36 cellular contexts compared by ENCODE assay signal in genomic region chr12:56805282-56805855, GRCh38. TPM values are rescaled to one million over a fixed set of nuclear protein-coding genes. Genes with fewer than 3 reads are reported as not detected.
"Had no signal": no experiment of that assay in that cellular context is flagged by ENCODE, and none has a peak within 500 bp of the region (broad histone marks: within the 10 kb centered on the region; RNA-seq: fewer than 3 reads in every experiment).

No MANE protein-coding gene starts in this region.

- H3K4me1 Mint-ChIP-seq: activated CD4-positive, alpha-beta memory T cell treated with anti-CD3 and anti-CD28 coated beads, Interleukin-2, amount 10 ng/mL, durations not matched to agents 7 days and 5 days; activated CD4-positive, alpha-beta T cell treated with anti-CD3 and anti-CD28 coated beads for 36 hours; activated CD4-positive, alpha-beta T cell treated with anti-CD3 and anti-CD28 coated beads, Interleukin-2, amount 10 ng/mL, durations not matched to agents 7 days and 5 days; activated CD8-positive, alpha-beta memory T cell treated with anti-CD3 and anti-CD28 coated beads, Interleukin-2, amount 10 ng/mL, durations not matched to agents 7 days and 5 days; activated naive CD4-positive, alpha-beta T cell treated with anti-CD3 and anti-CD28 coated beads, Interleukin-2, amount 10 ng/mL, durations not matched to agents 7 days and 5 days; activated naive CD4-positive, alpha-beta T cell treated with anti-CD3 and anti-CD28 coated beads, Interleukin-2, amount 50 U/mL, for 24 hours; activated naive CD8-positive, alpha-beta T cell treated with anti-CD3 and anti-CD28 coated beads, Interleukin-2, amount 10 ng/mL, durations not matched to agents 7 days and 5 days; activated naive CD8-positive, alpha-beta T cell treated with anti-CD3 and anti-CD28 coated beads, Interleukin-2, amount 50 U/mL, for 24 hours; brain; central memory CD8-positive, alpha-beta T cell had no signal

- H3K4me3 Mint-ChIP-seq: activated CD4-positive, alpha-beta memory T cell treated with anti-CD3 and anti-CD28 coated beads, Interleukin-2, amount 10 ng/mL, durations not matched to agents 7 days and 5 days; activated CD4-positive, alpha-beta T cell treated with anti-CD3 and anti-CD28 coated beads for 36 hours; activated CD4-positive, alpha-beta T cell treated with anti-CD3 and anti-CD28 coated beads, Interleukin-2, amount 10 ng/mL, durations not matched to agents 7 days and 5 days; activated CD8-positive, alpha-beta memory T cell treated with anti-CD3 and anti-CD28 coated beads, Interleukin-2, amount 10 ng/mL, durations not matched to agents 7 days and 5 days; activated CD8-positive, alpha-beta T cell treated with anti-CD3 and anti-CD28 coated beads, Interleukin-2, amount 10 ng/mL, durations not matched to agents 7 days and 5 days; activated naive CD4-positive, alpha-beta T cell treated with anti-CD3 and anti-CD28 coated beads, Interleukin-2, amount 10 ng/mL, durations not matched to agents 7 days and 5 days; activated naive CD4-positive, alpha-beta T cell treated with anti-CD3 and anti-CD28 coated beads, Interleukin-2, amount 50 U/mL, for 24 hours; activated naive CD8-positive, alpha-beta T cell; activated naive CD8-positive, alpha-beta T cell treated with anti-CD3 and anti-CD28 coated beads, Interleukin-2, amount 10 ng/mL, durations not matched to agents 7 days and 5 days; activated naive CD8-positive, alpha-beta T cell treated with anti-CD3 and anti-CD28 coated beads, Interleukin-2, amount 50 U/mL, for 24 hours; activated T-cell treated with anti-CD3 and anti-CD28 coated beads, Interleukin-2, amount 50 U/mL, for 24 hours; brain; central memory CD8-positive, alpha-beta T cell; T-helper 1 cell treated with Interleukin-12 subunit alpha and Interleukin-12 subunit beta and Interleukin-4 antibody, amounts not matched to agents 30 μg/mL and 1 μg/mL, for 36 hours; T-helper 2 cell treated with Interferon-gamma antibody and Interleukin-4, amounts not matched to agents 5 μg/mL and 100 μg/mL, for 36 hours had no signal

- H3K27ac ChIP-seq: ascending aorta, cardiac muscle cell, VCaP had no signal

- H3K9me3 Mint-ChIP-seq: activated naive CD4-positive, alpha-beta T cell treated with anti-CD3 and anti-CD28 coated beads, Interleukin-2, amount 50 U/mL, for 24 hours had no signal

- ATAC-seq: activated CD4-positive, alpha-beta T cell treated with anti-CD3 and anti-CD28 coated beads for 36 hours; activated CD4-positive, CD25-positive, alpha-beta regulatory T cell treated with anti-CD3 and anti-CD28 coated beads, Interleukin-2, amount 50 U/mL, for 24 hours; activated CD8-positive, alpha-beta memory T cell treated with anti-CD3 and anti-CD28 coated beads, Interleukin-2, amount 10 ng/mL, durations not matched to agents 7 days and 5 days; activated CD8-positive, alpha-beta T cell treated with anti-CD3 and anti-CD28 coated beads, Interleukin-2, amount 10 ng/mL, durations not matched to agents 7 days and 5 days; activated naive CD8-positive, alpha-beta T cell treated with anti-CD3 and anti-CD28 coated beads, Interleukin-2, amount 50 U/mL, for 24 hours had no signal

- H3K27me3 ChIP-seq: ascending aorta, cardiac muscle cell had no signal

- H3K27me3 Mint-ChIP-seq: activated CD4-positive, alpha-beta memory T cell treated with anti-CD3 and anti-CD28 coated beads, Interleukin-2, amount 10 ng/mL, durations not matched to agents 7 days and 5 days; activated CD4-positive, alpha-beta T cell treated with anti-CD3 and anti-CD28 coated beads for 36 hours; activated CD4-positive, alpha-beta T cell treated with anti-CD3 and anti-CD28 coated beads, Interleukin-2, amount 10 ng/mL, durations not matched to agents 7 days and 5 days; activated CD8-positive, alpha-beta memory T cell treated with anti-CD3 and anti-CD28 coated beads, Interleukin-2, amount 10 ng/mL, durations not matched to agents 7 days and 5 days; activated naive CD4-positive, alpha-beta T cell treated with anti-CD3 and anti-CD28 coated beads, Interleukin-2, amount 50 U/mL, for 24 hours; activated naive CD8-positive, alpha-beta T cell; activated naive CD8-positive, alpha-beta T cell treated with anti-CD3 and anti-CD28 coated beads, Interleukin-2, amount 10 ng/mL, durations not matched to agents 7 days and 5 days; activated naive CD8-positive, alpha-beta T cell treated with anti-CD3 and anti-CD28 coated beads, Interleukin-2, amount 50 U/mL, for 24 hours; activated T-cell treated with anti-CD3 and anti-CD28 coated beads, Interleukin-2, amount 50 U/mL, for 24 hours; central memory CD8-positive, alpha-beta T cell had no signal

- H3K36me3 Mint-ChIP-seq: activated CD8-positive, alpha-beta memory T cell treated with anti-CD3 and anti-CD28 coated beads, Interleukin-2, amount 10 ng/mL, durations not matched to agents 7 days and 5 days; activated naive CD4-positive, alpha-beta T cell treated with anti-CD3 and anti-CD28 coated beads, Interleukin-2, amount 10 ng/mL, durations not matched to agents 7 days and 5 days; activated naive CD8-positive, alpha-beta T cell treated with anti-CD3 and anti-CD28 coated beads, Interleukin-2, amount 10 ng/mL, durations not matched to agents 7 days and 5 days; brain had no signal

- H3K27ac Mint-ChIP-seq: activated CD4-positive, alpha-beta memory T cell treated with anti-CD3 and anti-CD28 coated beads, Interleukin-2, amount 10 ng/mL, durations not matched to agents 7 days and 5 days; activated CD4-positive, alpha-beta T cell treated with anti-CD3 and anti-CD28 coated beads for 36 hours; activated CD4-positive, alpha-beta T cell treated with anti-CD3 and anti-CD28 coated beads, Interleukin-2, amount 10 ng/mL, durations not matched to agents 7 days and 5 days; activated CD8-positive, alpha-beta memory T cell treated with anti-CD3 and anti-CD28 coated beads, Interleukin-2, amount 10 ng/mL, durations not matched to agents 7 days and 5 days; activated CD8-positive, alpha-beta T cell treated with anti-CD3 and anti-CD28 coated beads, Interleukin-2, amount 10 ng/mL, durations not matched to agents 7 days and 5 days; activated naive CD4-positive, alpha-beta T cell treated with anti-CD3 and anti-CD28 coated beads, Interleukin-2, amount 10 ng/mL, durations not matched to agents 7 days and 5 days; activated naive CD4-positive, alpha-beta T cell treated with anti-CD3 and anti-CD28 coated beads, Interleukin-2, amount 50 U/mL, for 24 hours; activated naive CD8-positive, alpha-beta T cell; activated naive CD8-positive, alpha-beta T cell treated with anti-CD3 and anti-CD28 coated beads, Interleukin-2, amount 10 ng/mL, durations not matched to agents 7 days and 5 days; activated naive CD8-positive, alpha-beta T cell treated with anti-CD3 and anti-CD28 coated beads, Interleukin-2, amount 50 U/mL, for 24 hours; activated T-cell treated with anti-CD3 and anti-CD28 coated beads, Interleukin-2, amount 50 U/mL, for 24 hours; activated T-helper 2 cell treated with anti-CD3 and anti-CD28 coated beads, Interferon-gamma antibody, Interleukin-2, Interleukin-4, amounts not matched to agents 10 μg/mL and 5 μg/mL and 100 μg/mL, durations not matched to agents 14 hours and 24 hours and 36 hours; brain; T-helper 1 cell treated with Interleukin-12 subunit alpha and Interleukin-12 subunit beta and Interleukin-4 antibody, amounts not matched to agents 30 μg/mL and 1 μg/mL, for 36 hours; T-helper 2 cell treated with Interferon-gamma antibody and Interleukin-4, amounts not matched to agents 5 μg/mL and 100 μg/mL, for 36 hours had no signal

- H3K36me3 ChIP-seq: ascending aorta, cardiac muscle cell had no signal

- H3K4me3 ChIP-seq: ascending aorta, cardiac muscle cell had no signal

- DNase-seq: activated CD4-positive, alpha-beta memory T cell treated with anti-CD3 and anti-CD28 coated beads, Interleukin-2, amount 10 ng/mL, durations not matched to agents 7 days and 5 days; activated CD4-positive, alpha-beta T cell treated with anti-CD3 and anti-CD28 coated beads for 1 hour; activated CD4-positive, alpha-beta T cell treated with anti-CD3 and anti-CD28 coated beads for 36 hours; activated CD4-positive, alpha-beta T cell treated with anti-CD3 and anti-CD28 coated beads for 48 hours; activated CD4-positive, alpha-beta T cell treated with anti-CD3 and anti-CD28 coated beads, Interleukin-2, amount 10 ng/mL, durations not matched to agents 7 days and 5 days; activated CD4-positive, alpha-beta T cell treated with anti-CD3 and anti-CD28 coated beads, Interleukin-2, amount 50 U/mL, for 48 hours; activated CD4-positive, CD25-positive, alpha-beta regulatory T cell; activated CD8-positive, alpha-beta memory T cell treated with anti-CD3 and anti-CD28 coated beads for 24 hours; activated CD8-positive, alpha-beta memory T cell treated with anti-CD3 and anti-CD28 coated beads, Interleukin-2, amount 10 ng/mL, durations not matched to agents 7 days and 5 days; activated CD8-positive, alpha-beta memory T cell treated with anti-CD3 and anti-CD28 coated beads, Interleukin-2, amount 50 U/mL, for 48 hours; activated CD8-positive, alpha-beta T cell treated with anti-CD3 and anti-CD28 coated beads, Interleukin-2, amount 10 ng/mL, durations not matched to agents 7 days and 5 days; activated effector memory CD4-positive, alpha-beta T cell treated with Interleukin-2 at 50 U/mL for 16 hours; activated gamma-delta T cell; activated naive CD4-positive, alpha-beta T cell treated with anti-CD3 and anti-CD28 coated beads, Interleukin-2, amount 10 ng/mL, durations not matched to agents 7 days and 5 days; activated naive CD4-positive, alpha-beta T cell treated with Interleukin-2 at 50 U/mL for 16 hours; activated naive CD8-positive, alpha-beta T cell treated with anti-CD3 and anti-CD28 coated beads, Interleukin-2, amount 10 ng/mL, durations not matched to agents 7 days and 5 days; activated naive CD8-positive, alpha-beta T cell treated with anti-CD3 and anti-CD28 coated beads, Interleukin-2, amount 50 U/mL, for 24 hours; activated T-cell treated with anti-CD3 and anti-CD28 coated beads, Interleukin-2, amount 50 U/mL, for 24 hours; activated T-cell treated with anti-CD3 and anti-CD28 coated beads, Interleukin-2, amount 50 U/mL, for 48 hours; amygdala; anterior cingulate cortex; caudate nucleus; cerebellar nuclear complex; T-helper 2 cell; T-helper 9 cell had no signal

RNA-seq across cellular contexts. Expression of gene HSD17B6, which starts 42.2 kb away (rescaled TPM):
- total RNA-seq: ascending aorta had no signal
- polyA plus RNA-seq: cardiac muscle cell had no signal
